9 cellular contexts compared by ENCODE assay signal in genomic region chr11:111735262-111736116, GRCh38. TPM values are rescaled to one million over a fixed set of nuclear protein-coding genes. Genes with fewer than 3 reads are reported as not detected.
DNase-seq lines count a peak whose midpoint lies in the region; ATAC-seq, FAIRE-seq and TF ChIP-seq lines count a peak whose summit lies in the region.
"Had no signal": no experiment of that assay in that cellular context is flagged by ENCODE, and none has a peak within 500 bp of the region (broad histone marks: within the 10 kb centered on the region; RNA-seq: fewer than 3 reads in every experiment).

No MANE protein-coding gene starts in this region.

- H3K36me3 ChIP-seq in astrocyte (ENCODE audit: insufficient read depth, low read length) (peaks cover 11% of the 10 kb centered on the region), psoas muscle (ENCODE audit: insufficient read depth in 1 of 2, low read depth in 1 of 2) (peaks cover 3 to 14% of the 10 kb centered on the region in 2 donors)

- no peaks in the 10 kb centered on the region for H3K27me3 ChIP-seq in astrocyte (ENCODE audit: insufficient read depth, low read length)
- H3K27me3 ChIP-seq in psoas muscle (ENCODE audit: insufficient read depth in 3 of 3, low read length in 2 of 3) = no peaks in the 10 kb centered on the region

- ATAC-seq in left ventricle myocardium superior (peak; percentile 77), psoas muscle (peak; percentile 39 to 64 (median 51)), GM19035 (IDR thresholded peaks at IDR 0.05; ENCODE audit: unreplicated experiment) (no peak)
- ATAC-seq: HCT116 had no signal

- peak overlapping the region; percentile 45 for H3K4me3 ChIP-seq in astrocyte (ENCODE audit: insufficient read depth, low read depth, low read length)
- H3K4me3 ChIP-seq in psoas muscle = peak overlapping the region; percentile 60

- no peaks in the 10 kb centered on the region for H3K27me3 Mint-ChIP-seq in astrocyte (ENCODE audit: low read depth, unreplicated experiment)

- intact Hi-C loops in left ventricle myocardium superior (cut with micrococcal nuclease) (no loop called here), psoas muscle (cut with DNase I) (loop anchor here in 1 of 2 donors (10.0 kb wide), 1 partner anchor 131 kb away; the partner anchor contains the start of gene SIK2)

- H3K9me3 ChIP-seq in astrocyte (ENCODE audit: insufficient read depth, low read depth, low read length) (no peaks in the 10 kb centered on the region), psoas muscle (no peaks in the 10 kb centered on the region)

- DNase-seq in COLO829 (ENCODE audit: low spot score) (peak; percentile 97), NCI-H187 treated with DMSO at 0.1 percent for 48 hours (lab: John Stamatoyannopoulos, UW) (peak; percentile 13), astrocyte (ENCODE audit: low read depth) (peak; percentile 98), left ventricle myocardium superior (peak; percentile 79), psoas muscle (peak; percentile 84 to 85), GM19239 (ENCODE audit: insufficient read length, low spot score) (no peak), GM19238 (ENCODE audit: insufficient read length, low spot score) (no peak)

- H3K27ac ChIP-seq in astrocyte (ENCODE audit: low read depth, low read length) (peak overlapping the region; percentile 99), psoas muscle (peak overlapping the region; percentile 91)

- H3K4me2 ChIP-seq in astrocyte (ENCODE audit: low read length) = peak overlapping the region; percentile 81

- H4K20me1 ChIP-seq in astrocyte (ENCODE audit: insufficient read depth, low read length) = no peaks in the 10 kb centered on the region

- peak overlapping the region; percentile 92 for H3K9ac ChIP-seq in astrocyte (ENCODE audit: low read length)

- peaks cover 41% of the 10 kb centered on the region for H3K4me1 Mint-ChIP-seq in astrocyte (ENCODE audit: low read depth, unreplicated experiment)

- TF ChIP-seq CTCF in astrocyte (IDR thresholded peaks at IDR 0.05; ENCODE audit: insufficient read depth, low read depth, low read length) (no peak), psoas muscle (IDR thresholded peaks at IDR 0.05) (no peak)

- WGBS in psoas muscle, 3 donors = 19 to 41% (median 21%) methylated on average over 19 of the region's 19 CpGs

- peak overlapping the region; percentile 95 for H3K27ac Mint-ChIP-seq in astrocyte (ENCODE audit: unreplicated experiment)

- no peaks in the 10 kb centered on the region for H3K79me2 ChIP-seq in astrocyte (ENCODE audit: insufficient read depth, low read length)

- peaks cover 2% of the 10 kb centered on the region for H3K36me3 Mint-ChIP-seq in astrocyte (ENCODE audit: low read depth, unreplicated experiment)

- peak overlapping the region; percentile 54 for H3K4me3 Mint-ChIP-seq in astrocyte (ENCODE audit: unreplicated experiment)

- FAIRE-seq in astrocyte (lab: Jason Lieb, UNC) (peak; percentile 96), GM19239 (lab: Jason Lieb, UNC) (no peak)

- peak overlapping the region; percentile 50 for H2AFZ ChIP-seq in astrocyte (ENCODE audit: low read depth, low read length)

- no peaks in the 10 kb centered on the region for H3K9me3 Mint-ChIP-seq in astrocyte (ENCODE audit: unreplicated experiment)

- peaks cover 51% of the 10 kb centered on the region for H3K4me1 ChIP-seq in astrocyte (ENCODE audit: insufficient read depth, low read length)
- H3K4me1 ChIP-seq in psoas muscle = peaks cover 77% of the 10 kb centered on the region

RNA-seq across cellular contexts. Expression of gene PPP2R1B, which starts 30.7 kb away (rescaled TPM):
- total RNA-seq in astrocyte = 43.0 and 44.5 TPM in 2 replicates
- 7.4 TPM for total RNA-seq in left ventricle myocardium superior
- total RNA-seq in psoas muscle = 10 to 100 TPM in 3 of 4 donors, 1 to 10 TPM in 1; 8.1 to 18.8 (median 14.0) TPM
- polyA plus RNA-seq in psoas muscle = 10 to 100 TPM in 1 of 3 donors, 1 to 10 TPM in 2; 6.6 to 10.7 (median 8.7) TPM

Comparison
In these comparisons a context has a peak if more than half of its experiments do, and no peak if none do; other contexts are left out.
1. DNase-seq: peak in COLO829 (single experiment), NCI-H187 treated with DMSO at 0.1 percent for 48 hours (single experiment), astrocyte (single experiment), left ventricle myocardium superior (single experiment) and psoas muscle (2 of 2); none in GM19239 (single experiment) and GM19238 (single experiment).